Comparison of ENCODE assay signal across 14 cellular contexts in genomic region chr21:44211574-44211973, GRCh38. TPM values are rescaled to one million over a fixed set of nuclear protein-coding genes. Genes with fewer than 3 reads are reported as not detected.
"Had no signal": no experiment of that assay in that cellular context is flagged by ENCODE, and none has a peak within 500 bp of the region (broad histone marks: within the 10 kb centered on the region; RNA-seq: fewer than 3 reads in every experiment).

No MANE protein-coding gene starts in this region.

RNA-seq across cellular contexts. Expression of gene DNMT3L, which starts 50.1 kb away (rescaled TPM):
- total RNA-seq: stomach, subcutaneous adipose tissue, suprapubic skin, temporal lobe, thoracic aorta, thyroid gland, tibial nerve, transverse colon, upper lobe of left lung, upper lobe of right lung, ureter, urinary bladder, uterus, vagina had no signal
